Comparison of ENCODE assay signal across 20 cellular contexts in the genomic region with DNA sequence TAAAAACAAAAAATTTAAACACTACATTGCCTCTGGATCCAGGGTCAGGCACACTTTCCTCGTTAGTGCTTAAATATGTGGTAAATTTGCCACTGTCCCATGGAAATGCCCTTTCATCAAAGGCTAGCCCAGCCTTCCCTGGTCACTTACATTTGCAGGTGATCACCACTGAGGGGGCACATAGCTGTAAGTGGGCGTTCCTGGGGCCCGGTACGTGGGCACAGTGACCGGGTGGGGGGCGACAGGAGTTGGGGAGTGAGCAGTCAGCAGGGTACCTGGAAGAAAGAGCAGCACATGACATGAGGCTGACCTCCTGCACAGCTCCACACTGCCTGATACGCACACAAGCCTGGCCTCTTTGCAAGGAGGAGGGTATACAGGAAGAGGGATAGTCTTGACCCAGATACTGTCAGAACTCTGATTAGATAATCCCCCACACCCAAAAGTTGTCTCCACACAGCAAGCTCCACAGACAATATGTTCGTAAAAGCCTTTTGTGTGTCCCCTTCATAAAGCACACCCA.
"Had no signal": no experiment of that assay in that cellular context is flagged by ENCODE, and none has a peak within 500 bp of the region (broad histone marks: within the 10 kb centered on the region; RNA-seq: fewer than 3 reads in every experiment).

No MANE protein-coding gene starts in this region.

- DNase-seq: activated CD4-positive, alpha-beta T cell treated with anti-CD3 and anti-CD28 coated beads for 48 hours; activated CD8-positive, alpha-beta memory T cell treated with anti-CD3 and anti-CD28 coated beads, Interleukin-2, amount 50 U/mL, for 48 hours; anterior cingulate cortex; cortex of kidney; esophagus squamous epithelium; left ventricle myocardium superior; naive thymus-derived CD4-positive, alpha-beta T cell; retina; stimulated activated CD4-positive, alpha-beta T cell treated with anti-CD3 and anti-CD28 coated beads, Interleukin-12 subunit alpha, Interleukin-12 subunit beta, amount 100 ng/mL, for 4 hours; stimulated activated CD4-positive, alpha-beta T cell treated with anti-CD3 and anti-CD28 coated beads, Interleukin-1b, Interleukin-23, amount 100 ng/mL, for 48 hours; stimulated activated CD8-positive, alpha-beta memory T cell treated with anti-CD3 and anti-CD28 coated beads, Interleukin-4, amount 100 ng/mL, for 48 hours; SW 1271 had no signal

- H3K27me3 Mint-ChIP-seq: central memory CD8-positive, alpha-beta T cell; memory B cell; naive thymus-derived CD4-positive, alpha-beta T cell; stimulated activated naive CD8-positive, alpha-beta T cell treated with anti-CD3 and anti-CD28 coated beads, Interleukin-15, Interleukin-2, amounts not matched to agents 100 ng/mL and 50 ng/mL, for 24 hours had no signal

- H3K27me3 ChIP-seq: esophagus squamous epithelium, tibial nerve, vagina had no signal

- H3K9me3 ChIP-seq: esophagus squamous epithelium, tibial nerve, vagina had no signal

- H3K4me3 Mint-ChIP-seq: brain; central memory CD8-positive, alpha-beta T cell; memory B cell; naive thymus-derived CD4-positive, alpha-beta T cell; stimulated activated naive CD8-positive, alpha-beta T cell treated with anti-CD3 and anti-CD28 coated beads, Interleukin-15, Interleukin-2, amounts not matched to agents 100 ng/mL and 50 ng/mL, for 24 hours; T-helper 2 cell treated with Interferon-gamma antibody and Interleukin-4, amounts not matched to agents 5 μg/mL and 100 μg/mL, for 36 hours; WTC11 had no signal

- H3K27ac ChIP-seq: esophagus squamous epithelium, tibial nerve, vagina had no signal

- H3K4me3 ChIP-seq: esophagus squamous epithelium, tibial nerve, vagina had no signal

- ATAC-seq: left ventricle myocardium superior; naive thymus-derived CD4-positive, alpha-beta T cell; WTC11 had no signal

- H3K27ac Mint-ChIP-seq: stimulated activated naive CD8-positive, alpha-beta T cell treated with anti-CD3 and anti-CD28 coated beads, Interleukin-15, Interleukin-2, amounts not matched to agents 100 ng/mL and 50 ng/mL, for 24 hours; T-helper 2 cell treated with Interferon-gamma antibody and Interleukin-4, amounts not matched to agents 5 μg/mL and 100 μg/mL, for 36 hours; WTC11 had no signal

- H3K9me3 Mint-ChIP-seq: brain; central memory CD8-positive, alpha-beta T cell; memory B cell; naive thymus-derived CD4-positive, alpha-beta T cell; stimulated activated naive CD8-positive, alpha-beta T cell treated with anti-CD3 and anti-CD28 coated beads, Interleukin-15, Interleukin-2, amounts not matched to agents 100 ng/mL and 50 ng/mL, for 24 hours; T-helper 2 cell treated with Interferon-gamma antibody and Interleukin-4, amounts not matched to agents 5 μg/mL and 100 μg/mL, for 36 hours; WTC11 had no signal
